Comparison of ENCODE assay signal across 1 cellular context in genomic region chr5:14148890-14149671, GRCh38.
A peak's percentile ranks its signal among the peaks of the same experiment; 100 is the strongest.
TF ChIP-seq lines count a peak whose summit lies in the region.

No MANE protein-coding gene starts in this region.

TF ChIP-seq in HepG2, 621 proteins besides CTCF, POLR2A, EP300 and RAD21 (continued from another document and continues in another):
- TF ChIP-seq IKZF5 (CRISPR knock-in tag; IDR thresholded peaks at IDR 0.05) (peak; percentile 71; the same call in 1 of the 2 replicates), ERF (CRISPR knock-in tag; IDR thresholded peaks at IDR 0.05) (no peak), CREBL2 (CRISPR knock-in tag; IDR thresholded peaks at IDR 0.05; ENCODE audit: borderline replicate concordance) (no peak), RXRB (CRISPR knock-in tag; IDR thresholded peaks at IDR 0.05; ENCODE audit: borderline replicate concordance) (0 out of 2 replicates have a peak, but pooled peaks have one; percentile 31), ZBTB14 (CRISPR knock-in tag; IDR thresholded peaks at IDR 0.05) (no peak), HIVEP1 (CRISPR knock-in tag; IDR thresholded peaks at IDR 0.05) (peak; percentile 46; the same call in 1 of the 2 replicates), ZNF747 (CRISPR knock-in tag; IDR thresholded peaks at IDR 0.05; ENCODE audit: borderline replicate concordance) (0 out of 2 replicates have a peak, but pooled peaks have one; percentile 47), TOPORS (CRISPR knock-in tag; IDR thresholded peaks at IDR 0.05) (0 out of 2 replicates have a peak, but pooled peaks have one; percentile 32), KDM5A (IDR thresholded peaks at IDR 0.05; ENCODE audit: borderline replicate concordance, low read length) (no peak), GTF3A (CRISPR knock-in tag; conservative IDR thresholded peaks at IDR 0.05) (no peak), TMF1 (CRISPR knock-in tag; IDR thresholded peaks at IDR 0.05; ENCODE audit: low read depth) (no peak), FOXA1 (IDR thresholded peaks at IDR 0.05) (no peak), FOXA1 (CRISPR knock-in tag; IDR thresholded peaks at IDR 0.05) (no peak), IKZF1 (IDR thresholded peaks at IDR 0.05) (no peak), REST (IDR thresholded peaks at IDR 0.05; ENCODE audit: borderline replicate concordance in 1 of 2, low read depth in 1 of 2, low read length in 2 of 2) (peak in 1 of 2 experiments; percentile 89; a peak in 3 of 4 replicates), EZH2 (conservative IDR thresholded peaks at IDR 0.05; ENCODE audit: low read depth, low read length) (no peak), ZNF33B (CRISPR knock-in tag; IDR thresholded peaks at IDR 0.05) (0 out of 2 replicates have a peak, but pooled peaks have one; percentile 42), HMG20B (CRISPR knock-in tag; conservative IDR thresholded peaks at IDR 0.05) (0 out of 2 replicates have a peak, but pooled peaks have one; percentile 18), ZNF781 (CRISPR knock-in tag; IDR thresholded peaks at IDR 0.05; ENCODE audit: borderline replicate concordance, not compliant biosample characterization) (no peak), ZBTB10 (CRISPR knock-in tag; IDR thresholded peaks at IDR 0.05; ENCODE audit: borderline replicate concordance) (no peak), NFATC3 (CRISPR knock-in tag; IDR thresholded peaks at IDR 0.05) (no peak), HNF4G (IDR thresholded peaks at IDR 0.05; ENCODE audit: borderline replicate concordance, low read depth, low read length) (peak; percentile 67), HNF4G (CRISPR knock-in tag; IDR thresholded peaks at IDR 0.05; ENCODE audit: borderline replicate concordance, low read depth) (peak; percentile 88), ZBTB34 (CRISPR knock-in tag; IDR thresholded peaks at IDR 0.05) (peak; percentile 58; the same call in 1 of the 2 replicates), CHCHD3 (CRISPR knock-in tag; IDR thresholded peaks at IDR 0.05) (no peak), KDM4B (CRISPR knock-in tag; IDR thresholded peaks at IDR 0.05) (no peak), XRCC5 (optimal IDR thresholded peaks at IDR 0.05; ENCODE audit: low read length) (peak; percentile 47), ZSCAN9 (CRISPR knock-in tag; IDR thresholded peaks at IDR 0.05; ENCODE audit: borderline replicate concordance) (peak; percentile 22; the same call in 1 of the 2 replicates), MTA1 (CRISPR knock-in tag; IDR thresholded peaks at IDR 0.05; ENCODE audit: borderline replicate concordance) (0 out of 2 replicates have a peak, but pooled peaks have one; percentile 29), ZNF512 (CRISPR knock-in tag; IDR thresholded peaks at IDR 0.05) (no peak), TGIF2 (CRISPR knock-in tag; IDR thresholded peaks at IDR 0.05) (0 out of 2 replicates have a peak, but pooled peaks have one; percentile 13), MLX (CRISPR knock-in tag; IDR thresholded peaks at IDR 0.05) (no peak), ZNF253 (CRISPR knock-in tag; IDR thresholded peaks at IDR 0.05; ENCODE audit: borderline replicate concordance) (no peak), MBD4 (IDR thresholded peaks at IDR 0.05; ENCODE audit: borderline replicate concordance, low read length) (no peak), U2AF2 (IDR thresholded peaks at IDR 0.05; ENCODE audit: low read depth, low read length) (no peak), ZNF777 (CRISPR knock-in tag; IDR thresholded peaks at IDR 0.05) (no peak), ZNF225 (CRISPR knock-in tag; IDR thresholded peaks at IDR 0.05) (no peak), UBTF (CRISPR knock-in tag; IDR thresholded peaks at IDR 0.05) (peak; percentile 64), NR1H2 (CRISPR knock-in tag; IDR thresholded peaks at IDR 0.05; ENCODE audit: borderline replicate concordance, low read depth) (no peak), PITX1 (CRISPR knock-in tag; IDR thresholded peaks at IDR 0.05) (no peak), ZNF383 (CRISPR knock-in tag; IDR thresholded peaks at IDR 0.05; ENCODE audit: borderline replicate concordance) (no peak), ZNF263 (CRISPR knock-in tag; IDR thresholded peaks at IDR 0.05) (no peak), KDM3A (CRISPR knock-in tag; IDR thresholded peaks at IDR 0.05; ENCODE audit: low read depth) (no peak), ARID4A (CRISPR knock-in tag; IDR thresholded peaks at IDR 0.05; ENCODE audit: borderline replicate concordance) (peak; percentile 25; the same call in 1 of the 2 replicates)
